ENCODE assay signal across 24 cellular contexts in the genomic region with DNA sequence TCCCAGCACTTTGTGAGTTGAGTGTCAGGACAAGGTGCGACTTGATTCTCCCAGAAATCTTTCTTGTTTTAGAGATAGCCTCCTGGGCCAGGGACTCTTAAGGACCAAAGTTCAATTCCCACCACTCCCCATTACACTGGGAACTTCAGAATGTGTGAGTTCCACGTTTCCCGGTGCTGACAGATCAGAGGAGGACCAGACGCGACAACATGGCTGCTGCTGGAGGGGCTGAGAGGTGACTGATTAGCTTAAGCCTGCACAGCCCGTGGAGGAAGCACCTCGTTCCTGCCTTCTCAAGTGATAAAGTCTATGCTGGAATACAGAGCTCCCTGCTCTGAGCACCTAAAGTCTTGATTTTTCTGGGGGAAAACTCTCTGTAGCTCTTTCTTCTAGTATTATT.
"Had no signal": no experiment of that assay in that cellular context is flagged by ENCODE, and none has a peak within 500 bp of the region (broad histone marks: within the 10 kb centered on the region; RNA-seq: fewer than 3 reads in every experiment).

No MANE protein-coding gene starts in this region.

- H3K27me3 ChIP-seq: colonic mucosa, esophagus muscularis mucosa, esophagus squamous epithelium, foreskin keratinocyte, gastrocnemius medialis, gastroesophageal sphincter, heart left ventricle had no signal

- H3K36me3 ChIP-seq: colonic mucosa, esophagus muscularis mucosa, esophagus squamous epithelium, gastrocnemius medialis, gastroesophageal sphincter, heart left ventricle had no signal

- H3K4me1 Mint-ChIP-seq: endodermal cell had no signal

- H3K4me3 ChIP-seq: colonic mucosa, coronary artery, dorsolateral prefrontal cortex, esophagus muscularis mucosa, esophagus squamous epithelium, gastrocnemius medialis, gastroesophageal sphincter, heart left ventricle had no signal

- H3K27me3 Mint-ChIP-seq: dendritic cell treated with granulocyte-macrophage colony-stimulating factor and Interleukin-4, amounts not matched to agents 40 ng/mL and 50 ng/mL, for 4 days; effector memory CD8-positive, alpha-beta T cell had no signal

- H3K27ac ChIP-seq: colonic mucosa, coronary artery, dorsolateral prefrontal cortex, epithelial cell of prostate, esophagus muscularis mucosa, esophagus squamous epithelium, foreskin keratinocyte, gastrocnemius medialis, gastroesophageal sphincter, heart left ventricle had no signal

- H3K4me3 Mint-ChIP-seq: dendritic cell treated with granulocyte-macrophage colony-stimulating factor and Interleukin-4, amounts not matched to agents 40 ng/mL and 50 ng/mL, for 4 days; effector memory CD8-positive, alpha-beta T cell; endodermal cell had no signal

- ATAC-seq: effector memory CD8-positive, alpha-beta T cell; esophagus mucosa; foreskin keratinocyte; gastrocnemius medialis; gastroesophageal sphincter; heart left ventricle had no signal

- H3K9me3 ChIP-seq: colonic mucosa, esophagus squamous epithelium, gastrocnemius medialis, gastroesophageal sphincter had no signal

- H3K4me1 ChIP-seq: colonic mucosa, esophagus muscularis mucosa, esophagus squamous epithelium, foreskin keratinocyte, gastrocnemius medialis, gastroesophageal sphincter had no signal

- H3K27ac Mint-ChIP-seq: dendritic cell treated with granulocyte-macrophage colony-stimulating factor and Interleukin-4, amounts not matched to agents 40 ng/mL and 50 ng/mL, for 4 days; effector memory CD8-positive, alpha-beta T cell; endodermal cell had no signal

- DNase-seq: colonic mucosa; cortex of kidney; dermis blood vessel endothelial cell; dorsolateral prefrontal cortex; effector CD4-positive, alpha-beta T cell; effector CD8-positive, alpha-beta T cell; effector memory CD4-positive, alpha-beta T cell; effector memory CD8-positive, alpha-beta T cell; endodermal cell; erythroblast; esophagus squamous epithelium; foreskin fibroblast; foreskin keratinocyte; foreskin melanocyte; gastrocnemius medialis; glutamatergic neuron; head of caudate nucleus; heart left ventricle had no signal
